13 cellular contexts compared by ENCODE assay signal in the genomic region with DNA sequence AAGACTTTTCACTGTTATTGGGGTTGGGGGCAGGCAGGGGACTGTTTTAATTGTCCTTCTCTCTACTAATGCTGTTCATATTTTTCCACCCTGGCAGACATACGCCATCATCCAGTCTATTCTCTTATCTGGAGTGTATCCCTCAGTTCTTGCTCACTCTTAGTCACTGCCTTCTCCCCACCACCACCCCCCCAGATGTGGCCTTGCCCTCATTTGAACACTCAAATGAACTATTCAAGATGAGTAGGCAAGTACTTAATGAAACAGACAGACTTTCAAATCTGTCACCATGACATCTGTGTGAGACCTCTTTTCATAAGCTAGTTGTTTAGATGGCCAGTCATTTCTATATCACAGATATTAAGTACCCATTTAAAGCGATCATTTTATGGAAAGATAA. TPM values are rescaled to one million over a fixed set of nuclear protein-coding genes. Genes with fewer than 3 reads are reported as not detected.
DNase-seq lines count a peak whose midpoint lies in the region; ATAC-seq and TF ChIP-seq lines count a peak whose summit lies in the region.
"Had no signal": no experiment of that assay in that cellular context is flagged by ENCODE, and none has a peak within 500 bp of the region (broad histone marks: within the 10 kb centered on the region; RNA-seq: fewer than 3 reads in every experiment).

No MANE protein-coding gene starts in this region.

- peak; percentile 60 for DNase-seq in stimulated activated naive CD4-positive, alpha-beta T cell treated with Interleukin-2 at 50 U/mL for 16 hours (lab: John Stamatoyannopoulos, UW)
- no peak for DNase-seq in stimulated activated naive CD4-positive, alpha-beta T cell (lab: John Stamatoyannopoulos, UW)
- peak; percentile 60 to 81 for DNase-seq in activated T-cell treated with anti-CD3 and anti-CD28 coated beads, Interleukin-2, amount 50 U/mL, for 72 hours
- DNase-seq in kidney tubule cell (ENCODE audit: low spot score) (peak; percentile 65), BE2C (no peak), HuH-7 (ENCODE audit: low spot score) (no peak), RPMI8226 (no peak)
- DNase-seq in CD8-positive, alpha-beta T cell, result no peak
- DNase-seq: hippocampal formation, NCI-H2029 treated with DMSO at 0.1 percent for 48 hours, T-helper 17 cell, tibial artery had no signal

- H3K9me3 ChIP-seq in CD8-positive, alpha-beta T cell (ENCODE audit: low read length), result no peaks in the 10 kb centered on the region
- no peaks in the 10 kb centered on the region for H3K9me3 ChIP-seq in BE2C
- H3K9me3 ChIP-seq: neutrophil, tibial artery had no signal

- H3K4me3 ChIP-seq in CD8-positive, alpha-beta T cell (ENCODE audit: low read depth, low read length), result no peak overlapping the region
- H3K4me3 ChIP-seq in BE2C (ENCODE audit: low read depth, low read length), result no peak overlapping the region
- H3K4me3 ChIP-seq: tibial artery had no signal

- TF ChIP-seq CTCF in CD8-positive, alpha-beta T cell (IDR thresholded peaks at IDR 0.05), result no peak
- no peak for TF ChIP-seq CTCF in BE2C (IDR thresholded peaks at IDR 0.05; ENCODE audit: low read depth, low read length)

- ATAC-seq in activated T-cell treated with anti-CD3 and anti-CD28 coated beads, Interleukin-2, amount 50 U/mL, for 72 hours (replicated peaks in 1 of 2), result peak; percentile 96
- ATAC-seq in CD8-positive, alpha-beta T cell, result no peak
- ATAC-seq: T-helper 17 cell had no signal

- no peaks in the 10 kb centered on the region for H3K27me3 ChIP-seq in CD8-positive, alpha-beta T cell (ENCODE audit: insufficient read depth, low read length)
- no peaks in the 10 kb centered on the region for H3K27me3 ChIP-seq in BE2C
- H3K27me3 ChIP-seq: neutrophil, tibial artery had no signal

- no peak overlapping the region for H3K27ac ChIP-seq in CD8-positive, alpha-beta T cell (ENCODE audit: low read depth, low read length)
- H3K27ac ChIP-seq: neutrophil, tibial artery had no signal

- H3K27ac Mint-ChIP-seq in activated T-cell treated with anti-CD3 and anti-CD28 coated beads, Interleukin-2, amount 50 U/mL, for 72 hours, result peak overlapping the region; percentile 75
- no peak overlapping the region for H3K27ac Mint-ChIP-seq in CD8-positive, alpha-beta T cell
- H3K27ac Mint-ChIP-seq: T-helper 17 cell had no signal

- POLR2A ChIA-PET in CD8-positive, alpha-beta T cell (lab: Charles Lee), result interaction anchor here (0.6 to 1.3 kb wide), 2 partner anchors 11 to 29 kb away, joined by 3 read pairs; a partner anchor contains a TSS

- intact Hi-C loops in CD8-positive, alpha-beta T cell (cut with DNase I, micrococcal nuclease), result no loop called here

- no peaks in the 10 kb centered on the region for H3K27me3 Mint-ChIP-seq in activated T-cell treated with anti-CD3 and anti-CD28 coated beads, Interleukin-2, amount 50 U/mL, for 72 hours (ENCODE audit: low read depth)
- no peaks in the 10 kb centered on the region for H3K27me3 Mint-ChIP-seq in CD8-positive, alpha-beta T cell (ENCODE audit: low read depth)
- H3K27me3 Mint-ChIP-seq: T-helper 17 cell had no signal

- no peaks in the 10 kb centered on the region for H3K36me3 ChIP-seq in CD8-positive, alpha-beta T cell (ENCODE audit: insufficient read depth, low read length)
- peaks cover 4% of the 10 kb centered on the region for H3K36me3 ChIP-seq in BE2C
- H3K36me3 ChIP-seq: neutrophil, tibial artery had no signal

- CTCF ChIA-PET in CD8-positive, alpha-beta T cell (lab: Charles Lee), result interaction anchor here (2.2 kb wide), 1 partner anchor 9 kb away, joined by 17 read pairs; no protein-coding TSS in a partner anchor

- H3K4me3 Mint-ChIP-seq in activated T-cell treated with anti-CD3 and anti-CD28 coated beads, Interleukin-2, amount 50 U/mL, for 72 hours, result peak overlapping the region; percentile 27 to 61
- no peak overlapping the region for H3K4me3 Mint-ChIP-seq in CD8-positive, alpha-beta T cell
- H3K4me3 Mint-ChIP-seq: T-helper 17 cell had no signal

- peaks cover 7 to 36% of the 10 kb centered on the region in 2 donors for H3K36me3 Mint-ChIP-seq in activated T-cell treated with anti-CD3 and anti-CD28 coated beads, Interleukin-2, amount 50 U/mL, for 72 hours (ENCODE audit: insufficient read depth in 2 of 2)
- H3K36me3 Mint-ChIP-seq in CD8-positive, alpha-beta T cell, result peaks cover 14% of the 10 kb centered on the region

- peaks cover 0 to 2% of the 10 kb centered on the region in 2 donors for H3K9me3 Mint-ChIP-seq in activated T-cell treated with anti-CD3 and anti-CD28 coated beads, Interleukin-2, amount 50 U/mL, for 72 hours
- H3K9me3 Mint-ChIP-seq in CD8-positive, alpha-beta T cell, result no peaks in the 10 kb centered on the region

- H3K4me1 Mint-ChIP-seq in activated T-cell treated with anti-CD3 and anti-CD28 coated beads, Interleukin-2, amount 50 U/mL, for 72 hours (ENCODE audit: low read depth), result peaks cover 67% of the 10 kb centered on the region
- H3K4me1 Mint-ChIP-seq in CD8-positive, alpha-beta T cell (ENCODE audit: low read depth), result peaks cover 63% of the 10 kb centered on the region

- H3K4me1 ChIP-seq in CD8-positive, alpha-beta T cell (ENCODE audit: insufficient read depth, low read length), result peaks cover 11% of the 10 kb centered on the region
- no peaks in the 10 kb centered on the region for H3K4me1 ChIP-seq in BE2C

RNA-seq across cellular contexts. Expression of a gene that starts 10.1 kb away (rescaled TPM):
- 10 to 100 TPM; 72.0 to 93.4 TPM for total RNA-seq in activated T-cell treated with anti-CD3 and anti-CD28 coated beads, Interleukin-2, amount 50 U/mL, for 72 hours
- total RNA-seq in CD8-positive, alpha-beta T cell, result 100 to 1,000 TPM in 1 of 2 experiments, 10 to 100 TPM in 1; 98.7 to 102 TPM
- polyA plus RNA-seq in BE2C (2012; ENCODE audit: insufficient read depth, insufficient read length, low read depth), result 23.5 TPM

RNA-seq across cellular contexts. Expression of a gene that starts 54.0 kb away (rescaled TPM):
- total RNA-seq in activated T-cell treated with anti-CD3 and anti-CD28 coated beads, Interleukin-2, amount 50 U/mL, for 72 hours, result 100 to 1,000 TPM; 116 to 125 TPM
- total RNA-seq in CD8-positive, alpha-beta T cell, result 10 to 100 TPM; 89.5 to 93.6 TPM
- polyA plus RNA-seq in BE2C (2012; ENCODE audit: insufficient read depth, insufficient read length, low read depth), result 184 TPM

Comparison
In these comparisons a context has a peak if more than half of its experiments do, and no peak if none do; other contexts are left out.
1. DNase-seq: peak in stimulated activated naive CD4-positive, alpha-beta T cell treated with Interleukin-2 at 50 U/mL for 16 hours (single experiment), activated T-cell treated with anti-CD3 and anti-CD28 coated beads, Interleukin-2, amount 50 U/mL, for 72 hours (2 of 2) and kidney tubule cell (single experiment); none in stimulated activated naive CD4-positive, alpha-beta T cell (0 of 6), CD8-positive, alpha-beta T cell (0 of 7), BE2C (single experiment), HuH-7 (single experiment) and RPMI8226 (single experiment).